Comparison of ENCODE assay signal across 15 cellular contexts in genomic region chr9:72486606-72486955, GRCh38. TPM values are rescaled to one million over a fixed set of nuclear protein-coding genes. Genes with fewer than 3 reads are reported as not detected.
DNase-seq lines count a peak whose midpoint lies in the region; ATAC-seq and TF ChIP-seq lines count a peak whose summit lies in the region.
"Had no signal": no experiment of that assay in that cellular context is flagged by ENCODE, and none has a peak within 500 bp of the region (broad histone marks: within the 10 kb centered on the region; RNA-seq: fewer than 3 reads in every experiment).

No MANE protein-coding gene starts in this region.

- H3K36me3 Mint-ChIP-seq in effector memory CD8-positive, alpha-beta T cell (ENCODE audit: insufficient read depth) = no peaks in the 10 kb centered on the region
- H3K36me3 Mint-ChIP-seq: CD8-positive, alpha-beta memory T cell had no signal

- no peaks in the 10 kb centered on the region for H3K9me2 ChIP-seq in HCT116 (ENCODE audit: insufficient read depth)

- peaks cover 0 to 24% of the 10 kb centered on the region in 2 donors for H3K27me3 Mint-ChIP-seq in effector memory CD8-positive, alpha-beta T cell

- intact Hi-C loops in HCT116 (cut with micrococcal nuclease) = no loop called here

- no peaks in the 10 kb centered on the region for H3K9me3 ChIP-seq in HCT116 (ENCODE audit: control insufficient read depth in 1 of 2, insufficient read depth in 1 of 2, low read depth in 1 of 2, low read length in 2 of 2)
- no peaks in the 10 kb centered on the region for H3K9me3 ChIP-seq in SJCRH30 (replicated peaks)
- H3K9me3 ChIP-seq in tibial nerve = no peaks in the 10 kb centered on the region
- H3K9me3 ChIP-seq: BLaER1 had no signal

- 32 to 34% methylated on average over 1 of the region's 1 CpG for WGBS in tibial nerve, 2 donors

- no peak for TF ChIP-seq CTCF in HCT116 (IDR thresholded peaks at IDR 0.05 in 2 of 3, conservative IDR thresholded peaks at IDR 0.05 in 1 of 3; ENCODE audit: borderline replicate concordance in 1 of 3, insufficient read depth in 1 of 3, low read depth in 2 of 3, low read length in 2 of 3)
- no peak for TF ChIP-seq CTCF in tibial nerve (IDR thresholded peaks at IDR 0.05)

- no peak for TF ChIP-seq EP300 in tibial nerve (IDR thresholded peaks at IDR 0.05)

- H3K4me1 Mint-ChIP-seq in effector memory CD8-positive, alpha-beta T cell (ENCODE audit: low read depth in 2 of 2) = no peaks in the 10 kb centered on the region
- H3K4me1 Mint-ChIP-seq: CD8-positive, alpha-beta memory T cell had no signal

- no peak for TF ChIP-seq RAD21 in HCT116 (IDR thresholded peaks at IDR 0.05; ENCODE audit: low read depth)

- no peak overlapping the region for H3K4me3 ChIP-seq in HCT116 (replicated peaks in 1 of 2; ENCODE audit: low read depth in 1 of 2, low read length in 2 of 2)
- no peak overlapping the region for H3K4me3 ChIP-seq in SJCRH30
- no peak overlapping the region for H3K4me3 ChIP-seq in tibial nerve
- H3K4me3 ChIP-seq: BLaER1 had no signal

- POLR2A ChIA-PET in HCT116 (lab: Charles Lee) = no interaction called here

- H3K9ac ChIP-seq in HCT116 (ENCODE audit: low read length) = no peak overlapping the region
- H3K9ac ChIP-seq: BLaER1 had no signal

- CTCF ChIA-PET in HCT116 (lab: Charles Lee) = no interaction called here

- H2AFZ ChIP-seq in HCT116 (ENCODE audit: low read depth, low read length, poor library complexity, severe bottlenecking) = peak overlapping the region; percentile 37

- H3K27me3 ChIP-seq in HCT116 (ENCODE audit: insufficient read depth, low read length) (no peaks in the 10 kb centered on the region), SJCRH30 (no peaks in the 10 kb centered on the region), tibial nerve (no peaks in the 10 kb centered on the region)
- H3K27me3 ChIP-seq: BLaER1 had no signal

- RAD21 ChIA-PET in HCT116 (lab: Charles Lee; ENCODE audit: low non-redundant PET in 1 of 2, low total read pairs in 2 of 2, uncharacterized antibody in 2 of 2, unreplicated experiment in 2 of 2) = no interaction called here

- no TSS peak for BruUV-seq in HCT116 (replicated peaks; lab: Mats Ljungman, UMichigan)

- H3K79me2 ChIP-seq in HCT116 (ENCODE audit: insufficient read depth, low read length) = no peaks in the 10 kb centered on the region

- H3K36me3 ChIP-seq in HCT116 (ENCODE audit: control insufficient read depth in 1 of 2, insufficient read depth in 2 of 2, low read length in 2 of 2) (no peaks in the 10 kb centered on the region), SJCRH30 (no peaks in the 10 kb centered on the region), tibial nerve (no peaks in the 10 kb centered on the region)
- H3K36me3 ChIP-seq: BLaER1 had no signal

- no peak for DNase-seq in HCT116 (ENCODE audit: low read depth, low spot score)
- DNase-seq in SJCRH30 = peak; percentile 60 to 89
- peak; percentile 57 for DNase-seq in myocyte (ENCODE audit: low read depth)
- no peak for DNase-seq in tibial nerve (ENCODE audit: low spot score in 2 of 2)
- no peak for DNase-seq in effector memory CD8-positive, alpha-beta T cell
- DNase-seq: 8988T; AML-193; CD8-positive, alpha-beta memory T cell; DMS 273 treated with DMSO at 0.1 percent for 48 hours; GOT3; H9 had no signal

- no peak for ATAC-seq in HCT116
- no peak for ATAC-seq in GM21360 (IDR thresholded peaks at IDR 0.05; ENCODE audit: unreplicated experiment)
- no peak for ATAC-seq in GM19395 (IDR thresholded peaks at IDR 0.05; ENCODE audit: unreplicated experiment)
- no peak for ATAC-seq in effector memory CD8-positive, alpha-beta T cell (replicated peaks)

- no peak for TF ChIP-seq POLR2A in HCT116 (IDR thresholded peaks at IDR 0.05; ENCODE audit: borderline replicate concordance, extremely low read depth, insufficient read depth, insufficient read length)
- no peak for TF ChIP-seq POLR2A in tibial nerve (IDR thresholded peaks at IDR 0.05)

- H3K27ac ChIP-seq in HCT116 (ENCODE audit: low read depth, low read length) (no peak overlapping the region), SJCRH30 (peak overlapping the region; percentile 69), tibial nerve (peak overlapping the region in 3 of 4 donors; percentile 36 to 80 (median 37))
- H3K27ac ChIP-seq: BLaER1 had no signal

- H3K4me2 ChIP-seq in HCT116 (ENCODE audit: low read length) = no peak overlapping the region
- H3K4me2 ChIP-seq: BLaER1 had no signal

- H3K4me3 Mint-ChIP-seq in effector memory CD8-positive, alpha-beta T cell = no peak overlapping the region
- H3K4me3 Mint-ChIP-seq: CD8-positive, alpha-beta memory T cell; H9 had no signal

- H3K4me1 ChIP-seq in HCT116 (ENCODE audit: control insufficient read depth in 1 of 2, insufficient read depth in 2 of 2, low read length in 2 of 2) (peaks cover 0 to 5% of the 10 kb centered on the region in 2 experiments; a peak in 1 of 4 replicates), SJCRH30 (peaks cover 33% of the 10 kb centered on the region), tibial nerve (peaks cover 0 to 22% (median 9%) of the 10 kb centered on the region in 4 donors)
- H3K4me1 ChIP-seq: BLaER1 had no signal

- no peaks in the 10 kb centered on the region for H3K9me3 Mint-ChIP-seq in effector memory CD8-positive, alpha-beta T cell
- H3K9me3 Mint-ChIP-seq: CD8-positive, alpha-beta memory T cell; H9 had no signal

- H4K20me1 ChIP-seq in HCT116 (ENCODE audit: insufficient read depth) = no peaks in the 10 kb centered on the region
- H4K20me1 ChIP-seq: BLaER1 had no signal

- H3K27ac Mint-ChIP-seq in effector memory CD8-positive, alpha-beta T cell = no peak overlapping the region
- H3K27ac Mint-ChIP-seq: CD8-positive, alpha-beta memory T cell; H9 had no signal

TF ChIP-seq in HCT116, 20 proteins besides CTCF, POLR2A, EP300 and RAD21 (continues in another document):
- TF ChIP-seq, protein P1, sequence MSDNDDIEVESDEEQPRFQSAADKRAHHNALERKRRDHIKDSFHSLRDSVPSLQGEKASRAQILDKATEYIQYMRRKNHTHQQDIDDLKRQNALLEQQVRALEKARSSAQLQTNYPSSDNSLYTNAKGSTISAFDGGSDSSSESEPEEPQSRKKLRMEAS (IDR thresholded peaks at IDR 0.05) = no peak
- no peak for TF ChIP-seq FOSL1 (IDR thresholded peaks at IDR 0.05; ENCODE audit: low read depth)
- TF ChIP-seq, protein P2, sequence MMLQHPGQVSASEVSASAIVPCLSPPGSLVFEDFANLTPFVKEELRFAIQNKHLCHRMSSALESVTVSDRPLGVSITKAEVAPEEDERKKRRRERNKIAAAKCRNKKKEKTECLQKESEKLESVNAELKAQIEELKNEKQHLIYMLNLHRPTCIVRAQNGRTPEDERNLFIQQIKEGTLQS (IDR thresholded peaks at IDR 0.05) = no peak
- no peak for TF ChIP-seq EZH2phosphoT487 (IDR thresholded peaks at IDR 0.05; ENCODE audit: borderline replicate concordance)
- TF ChIP-seq EGR1 (IDR thresholded peaks at IDR 0.05; ENCODE audit: low read depth) = no peak
- no peak for TF ChIP-seq CBX3 (IDR thresholded peaks at IDR 0.05; ENCODE audit: low read depth)
- TF ChIP-seq, protein P3, sequence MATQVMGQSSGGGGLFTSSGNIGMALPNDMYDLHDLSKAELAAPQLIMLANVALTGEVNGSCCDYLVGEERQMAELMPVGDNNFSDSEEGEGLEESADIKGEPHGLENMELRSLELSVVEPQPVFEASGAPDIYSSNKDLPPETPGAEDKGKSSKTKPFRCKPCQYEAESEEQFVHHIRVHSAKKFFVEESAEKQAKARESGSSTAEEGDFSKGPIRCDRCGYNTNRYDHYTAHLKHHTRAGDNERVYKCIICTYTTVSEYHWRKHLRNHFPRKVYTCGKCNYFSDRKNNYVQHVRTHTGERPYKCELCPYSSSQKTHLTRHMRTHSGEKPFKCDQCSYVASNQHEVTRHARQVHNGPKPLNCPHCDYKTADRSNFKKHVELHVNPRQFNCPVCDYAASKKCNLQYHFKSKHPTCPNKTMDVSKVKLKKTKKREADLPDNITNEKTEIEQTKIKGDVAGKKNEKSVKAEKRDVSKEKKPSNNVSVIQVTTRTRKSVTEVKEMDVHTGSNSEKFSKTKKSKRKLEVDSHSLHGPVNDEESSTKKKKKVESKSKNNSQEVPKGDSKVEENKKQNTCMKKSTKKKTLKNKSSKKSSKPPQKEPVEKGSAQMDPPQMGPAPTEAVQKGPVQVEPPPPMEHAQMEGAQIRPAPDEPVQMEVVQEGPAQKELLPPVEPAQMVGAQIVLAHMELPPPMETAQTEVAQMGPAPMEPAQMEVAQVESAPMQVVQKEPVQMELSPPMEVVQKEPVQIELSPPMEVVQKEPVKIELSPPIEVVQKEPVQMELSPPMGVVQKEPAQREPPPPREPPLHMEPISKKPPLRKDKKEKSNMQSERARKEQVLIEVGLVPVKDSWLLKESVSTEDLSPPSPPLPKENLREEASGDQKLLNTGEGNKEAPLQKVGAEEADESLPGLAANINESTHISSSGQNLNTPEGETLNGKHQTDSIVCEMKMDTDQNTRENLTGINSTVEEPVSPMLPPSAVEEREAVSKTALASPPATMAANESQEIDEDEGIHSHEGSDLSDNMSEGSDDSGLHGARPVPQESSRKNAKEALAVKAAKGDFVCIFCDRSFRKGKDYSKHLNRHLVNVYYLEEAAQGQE (IDR thresholded peaks at IDR 0.05; ENCODE audit: low read depth) = no peak
- TF ChIP-seq ELF1 (IDR thresholded peaks at IDR 0.05; ENCODE audit: borderline replicate concordance, low read depth) = no peak
- no peak for TF ChIP-seq YY1 (IDR thresholded peaks at IDR 0.05; ENCODE audit: extremely low read depth, insufficient replicate concordance, low read depth, low read length)
- no peak for TF ChIP-seq SP1 (IDR thresholded peaks at IDR 0.05; ENCODE audit: low read depth)
- TF ChIP-seq ZFX (IDR thresholded peaks at IDR 0.05) = no peak
- no peak for TF ChIP-seq POLR2AphosphoS5 (IDR thresholded peaks at IDR 0.05; ENCODE audit: low read depth, low read length)
- TF ChIP-seq JUND (IDR thresholded peaks at IDR 0.05) = no peak

RNA-seq across cellular contexts. Expression of gene TMC1, which starts 34.8 kb away (rescaled TPM):
- 0.57 TPM for total RNA-seq in HCT116 (2021; ENCODE audit: unreplicated experiment)
- 0.64 and 0.77 TPM in 2 replicates for polyA plus RNA-seq in HCT116 (2012)
- not detected in 2 replicates for total RNA-seq in SJCRH30 (2014; rRNA removed; shearing (Covaris generic))
- total RNA-seq in myocyte = 0.40 TPM in 1 of 2 replicates, not detected in the other
- 0.09 TPM for polyA plus RNA-seq in myocyte (2012)
- 1 to 10 TPM in 1 of 4 donors, under 1 TPM in 2, not detected in 1; 0.30 to 2.3 (median 0.44) TPM for total RNA-seq in tibial nerve
- total RNA-seq: CD8-positive, alpha-beta memory T cell; Daoy had no signal
- polyA plus RNA-seq: CD8-positive, alpha-beta memory T cell had no signal

Comparison
In these comparisons a context has a peak if more than half of its experiments do, and no peak if none do; other contexts are left out.
1. DNase-seq: peak in SJCRH30 (2 of 2) and myocyte (single experiment); none in HCT116 (single experiment), tibial nerve (0 of 2) and effector memory CD8-positive, alpha-beta T cell (0 of 3).